2 cellular contexts compared by ENCODE assay signal in genomic region chrX:40346379-40346778, GRCh38.
A peak's percentile ranks its signal among the peaks of the same experiment; 100 is the strongest.
TF ChIP-seq lines count a peak whose summit lies in the region.

No MANE protein-coding gene starts in this region.

TF ChIP-seq in HepG2, 621 proteins besides CTCF, POLR2A, EP300 and RAD21:
- TF ChIP-seq SAFB2 (CRISPR knock-in tag; IDR thresholded peaks at IDR 0.05; ENCODE audit: borderline replicate concordance, low read depth) (no peak), ZMYM4 (CRISPR knock-in tag; IDR thresholded peaks at IDR 0.05) (no peak), NCOR1 (IDR thresholded peaks at IDR 0.05; ENCODE audit: borderline replicate concordance, low read length) (no peak), ZNF513 (CRISPR knock-in tag; conservative IDR thresholded peaks at IDR 0.05) (no peak), ATF1 (CRISPR knock-in tag; IDR thresholded peaks at IDR 0.05) (no peak), NFYC (CRISPR knock-in tag; IDR thresholded peaks at IDR 0.05) (no peak), CREB1 (IDR thresholded peaks at IDR 0.05) (peak; percentile 89), CREB1 (CRISPR knock-in tag; IDR thresholded peaks at IDR 0.05) (no peak), ATF7 (IDR thresholded peaks at IDR 0.05) (peak; percentile 91), ATF7 (CRISPR knock-in tag; IDR thresholded peaks at IDR 0.05) (no peak), ZNF256 (CRISPR knock-in tag; conservative IDR thresholded peaks at IDR 0.05) (no peak), HOXA7 (CRISPR knock-in tag; IDR thresholded peaks at IDR 0.05) (no peak), ZBTB43 (CRISPR knock-in tag; conservative IDR thresholded peaks at IDR 0.05) (no peak)
- TF ChIP-seq, protein P1, sequence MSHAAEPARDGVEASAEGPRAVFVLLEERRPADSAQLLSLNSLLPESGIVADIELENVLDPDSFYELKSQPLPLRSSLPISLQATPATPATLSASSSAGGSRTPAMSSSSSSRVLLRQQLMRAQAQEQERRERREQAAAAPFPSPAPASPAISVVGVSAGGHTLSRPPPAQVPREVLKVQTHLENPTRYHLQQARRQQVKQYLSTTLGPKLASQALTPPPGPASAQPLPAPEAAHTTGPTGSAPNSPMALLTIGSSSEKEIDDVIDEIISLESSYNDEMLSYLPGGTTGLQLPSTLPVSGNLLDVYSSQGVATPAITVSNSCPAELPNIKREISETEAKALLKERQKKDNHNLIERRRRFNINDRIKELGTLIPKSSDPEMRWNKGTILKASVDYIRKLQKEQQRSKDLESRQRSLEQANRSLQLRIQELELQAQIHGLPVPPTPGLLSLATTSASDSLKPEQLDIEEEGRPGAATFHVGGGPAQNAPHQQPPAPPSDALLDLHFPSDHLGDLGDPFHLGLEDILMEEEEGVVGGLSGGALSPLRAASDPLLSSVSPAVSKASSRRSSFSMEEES (CRISPR knock-in tag; IDR thresholded peaks at IDR 0.05), result no peak

TF ChIP-seq in HEK293, 187 proteins besides CTCF, POLR2A, EP300 and RAD21:
- TF ChIP-seq ZNF585B (tag by site-specific recombination; IDR thresholded peaks at IDR 0.05) (no peak), ATF2 (tag by site-specific recombination; IDR thresholded peaks at IDR 0.05; ENCODE audit: low read depth) (peak; percentile 84), TCF7L2 (IDR thresholded peaks at IDR 0.05; ENCODE audit: borderline replicate concordance, low read depth, low read length) (no peak)
